14 cellular contexts compared by ENCODE assay signal in genomic region chr13:67200183-67200582, GRCh38. TPM values are rescaled to one million over a fixed set of nuclear protein-coding genes. Genes with fewer than 3 reads are reported as not detected.
A peak's percentile ranks its signal among the peaks of the same experiment; 100 is the strongest.
DNase-seq lines count a peak whose midpoint lies in the region; ATAC-seq, FAIRE-seq and TF ChIP-seq lines count a peak whose summit lies in the region.
"Had no signal": no experiment of that assay in that cellular context is flagged by ENCODE, and none has a peak within 500 bp of the region (broad histone marks: within the 10 kb centered on the region; RNA-seq: fewer than 3 reads in every experiment).

No MANE protein-coding gene starts in this region.

- TF ChIP-seq RAD21 in A549 (conservative IDR thresholded peaks at IDR 0.05 in 1 of 2, IDR thresholded peaks at IDR 0.05 in 1 of 2), result no peak

- DNase-seq in A549 (ENCODE audit: low read depth in 1 of 2, low spot score in 1 of 2) (no peak), SW480 (ENCODE audit: low spot score) (peak; percentile 2), osteoblast (ENCODE audit: insufficient read length, low spot score, missing footprints) (peak; percentile 5), DMS79 treated with DMSO at 0.1 percent for 48 hours (lab: John Stamatoyannopoulos, UW) (no peak), SHP77 (lab: John Stamatoyannopoulos, UW) (no peak)
- DNase-seq: AML-193; CD4-positive, CD25-positive, alpha-beta regulatory T cell; DMS153; H7; KG1 had no signal

- no peak for FAIRE-seq in A549 (lab: Jason Lieb, UNC)
- FAIRE-seq: GM18507 had no signal

- TF ChIP-seq EP300 in A549 (IDR thresholded peaks at IDR 0.05), result no peak

- H2AFZ ChIP-seq in osteoblast (ENCODE audit: low read length), result no peak overlapping the region
- H2AFZ ChIP-seq: GM23338 had no signal

- H3K9me3 ChIP-seq in A549, result no peaks in the 10 kb centered on the region
- H3K9me3 ChIP-seq in HEK293 (ENCODE audit: control insufficient read depth, insufficient read depth, low read depth, low read length), result no peaks in the 10 kb centered on the region
- H3K9me3 ChIP-seq in osteoblast (ENCODE audit: low read depth, low read length), result no peaks in the 10 kb centered on the region
- H3K9me3 ChIP-seq: BLaER1 had no signal

- peak overlapping the region; percentile 79 for H3K4me2 ChIP-seq in A549
- no peak overlapping the region for H3K4me2 ChIP-seq in osteoblast (ENCODE audit: insufficient read depth, low read length)
- H3K4me2 ChIP-seq: BLaER1, GM23338 had no signal

- TF ChIP-seq CTCF in A549 (IDR thresholded peaks at IDR 0.05) (no peak), HEK293 (tag by site-specific recombination; IDR thresholded peaks at IDR 0.05) (no peak), osteoblast (IDR thresholded peaks at IDR 0.05; ENCODE audit: extremely low read depth, low read depth, low read length) (no peak)

- TF ChIP-seq POLR2A in A549 (IDR thresholded peaks at IDR 0.05; ENCODE audit: low read length), result no peak

- H3K79me2 ChIP-seq in osteoblast (ENCODE audit: insufficient read depth, low read length), result no peaks in the 10 kb centered on the region

- peak in 1 of 2 experiments; percentile 79; a peak in 3 of 6 replicates for ATAC-seq in A549
- ATAC-seq: GM23338 had no signal

- POLR2A ChIA-PET in A549 (lab: Yijun Ruan, JAX) (no interaction called here), HEK293 (lab: Yijun Ruan, JAX) (no interaction called here)

- CTCF ChIA-PET in A549 (lab: Yijun Ruan, JAX), result no interaction called here
- CTCF ChIA-PET in HEK293 (lab: Yijun Ruan, JAX), result no interaction called here

- H4K20me1 ChIP-seq in osteoblast (ENCODE audit: insufficient read depth, low read length), result no peaks in the 10 kb centered on the region
- H4K20me1 ChIP-seq: BLaER1 had no signal

- no peaks in the 10 kb centered on the region for H3K27me3 ChIP-seq in osteoblast (ENCODE audit: insufficient read depth, low read length)
- H3K27me3 ChIP-seq: BLaER1 had no signal

- H3K27ac ChIP-seq in A549, result peak overlapping the region; percentile 63 to 79
- no peak overlapping the region for H3K27ac ChIP-seq in HEK293 (ENCODE audit: extremely low read depth, low read depth, low read length)
- H3K27ac ChIP-seq in osteoblast (ENCODE audit: low read depth, low read length), result no peak overlapping the region
- H3K27ac ChIP-seq: BLaER1 had no signal

- peaks cover 40% of the 10 kb centered on the region for H3K4me1 ChIP-seq in A549
- no peaks in the 10 kb centered on the region for H3K4me1 ChIP-seq in HEK293 (ENCODE audit: control insufficient read depth, insufficient read depth, low read length)
- H3K4me1 ChIP-seq in osteoblast (ENCODE audit: insufficient read depth, low read length), result no peaks in the 10 kb centered on the region

- 0 out of 3 replicates have a peak overlapping the region, but pooled peaks have one; percentile 8 for H3K4me3 ChIP-seq in A549
- no peak overlapping the region for H3K4me3 ChIP-seq in HEK293 (ENCODE audit: low read depth, low read length)
- no peak overlapping the region for H3K4me3 ChIP-seq in osteoblast (ENCODE audit: insufficient read depth, low read length)
- H3K4me3 ChIP-seq: BLaER1, GM23338 had no signal

- H3K36me3 ChIP-seq in HEK293 (ENCODE audit: control insufficient read depth in 2 of 2, insufficient read depth in 1 of 2, low read length in 2 of 2) (no peaks in the 10 kb centered on the region), osteoblast (ENCODE audit: insufficient read depth, low read length) (no peaks in the 10 kb centered on the region)

TF ChIP-seq in A549, 52 proteins besides CTCF, POLR2A, EP300 and RAD21:
- TF ChIP-seq REST (IDR thresholded peaks at IDR 0.05) (no peak), FOSL2 (IDR thresholded peaks at IDR 0.05) (no peak), FOSL2 (CRISPR knock-in tag; IDR thresholded peaks at IDR 0.05) (0 out of 2 replicates have a peak, but pooled peaks have one; percentile 11), JUN (IDR thresholded peaks at IDR 0.05) (no peak)

TF ChIP-seq in HEK293, 187 proteins besides CTCF, POLR2A, EP300 and RAD21:
- no peak for TF ChIP-seq ZNF280C (tag by site-specific recombination; IDR thresholded peaks at IDR 0.05)
- TF ChIP-seq ZNF776 (tag by site-specific recombination; IDR thresholded peaks at IDR 0.05; ENCODE audit: borderline replicate concordance), result no peak
- TF ChIP-seq ZNF664 (tag by site-specific recombination; IDR thresholded peaks at IDR 0.05), result 0 out of 2 replicates have a peak, but pooled peaks have one; percentile 16

RNA-seq across cellular contexts. Expression of gene PCDH9, which starts 30.0 kb away (rescaled TPM):
- polyA plus RNA-seq in A549 (2011; rRNA removed) (29.5 and 30.3 TPM in 2 replicates), A549 (2017; fragmentation: RNase III; extraction: RNeasy Plus Mini Kit Qiagen cat#74134 plus additional on column Dnase treatment) (13.2 to 16.0 TPM (median 14.1 TPM) in 3 replicates)
- polyA plus RNA-seq in A549 (2012; cell fraction: cytosol; rRNA removed), result 14.7 and 17.4 TPM in 2 replicates
- 10.3 and 13.0 TPM in 2 replicates for polyA plus RNA-seq in A549 (2012; cell fraction: nucleus; rRNA removed)
- polyA minus RNA-seq in A549 (2011; rRNA and poly(A)+ RNA removed), result 46.7 and 56.9 TPM in 2 replicates
- total RNA-seq in osteoblast, result 1.1 and 2.9 TPM in 2 replicates

Comparison
In these comparisons a context has a peak if more than half of its experiments do, and no peak if none do; other contexts are left out.
1. DNase-seq: peak in SW480 (single experiment) and osteoblast (single experiment); none in A549 (0 of 2), DMS79 treated with DMSO at 0.1 percent for 48 hours (single experiment) and SHP77 (0 of 2).
2. H3K27ac ChIP-seq: peak in A549 (2 of 2); none in HEK293 (single experiment) and osteoblast (single experiment).